In the genomic region with DNA sequence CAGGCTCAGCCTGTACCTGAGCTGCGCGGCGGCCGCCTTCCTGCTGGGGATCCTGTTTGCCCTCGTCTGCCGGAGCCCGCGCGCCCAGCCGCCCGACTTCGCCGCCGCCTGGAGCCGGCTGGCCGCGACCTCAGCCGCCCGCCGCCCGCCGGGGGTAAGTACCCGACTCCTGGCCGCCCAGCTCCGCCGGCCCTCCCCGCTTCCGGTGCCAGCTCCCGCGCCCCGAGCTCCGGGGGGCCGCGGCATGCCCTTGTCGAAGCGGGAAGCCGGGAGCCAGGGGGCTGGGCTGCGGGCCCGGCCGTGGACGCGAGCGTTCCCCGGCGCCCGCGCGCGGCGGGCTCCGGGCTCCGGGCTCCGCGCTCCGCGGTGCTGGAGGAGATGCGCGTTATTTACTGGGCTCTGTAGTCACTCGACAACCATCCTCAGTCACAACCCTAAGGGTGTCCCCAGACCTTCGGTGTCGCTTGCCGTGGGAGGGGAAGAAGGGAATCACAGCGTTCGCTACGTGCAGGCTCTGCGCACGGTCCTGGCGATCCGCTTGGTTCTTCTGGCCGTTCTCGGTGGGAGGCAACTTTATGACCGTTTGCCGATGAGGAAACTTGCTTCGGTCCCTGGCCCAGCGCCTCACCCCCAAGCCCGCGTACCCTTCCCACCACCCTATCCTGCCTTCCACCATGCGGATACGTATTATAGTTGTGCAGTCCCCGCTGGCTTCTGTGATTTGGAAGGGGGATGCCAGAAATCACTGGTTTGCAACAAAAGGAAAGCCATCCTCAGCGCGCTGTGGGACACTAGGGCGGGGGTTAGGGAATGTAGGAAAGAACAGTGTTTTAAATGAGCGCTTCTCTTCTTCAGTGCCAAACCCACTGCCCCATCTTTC, we compare ENCODE assay signal across 8 cellular contexts. TPM values are rescaled to one million over a fixed set of nuclear protein-coding genes. Genes with fewer than 3 reads are reported as not detected.
DNase-seq lines count a peak whose midpoint lies in the region; ATAC-seq and TF ChIP-seq lines count a peak whose summit lies in the region.

No MANE protein-coding gene starts in this region.

- 0 to 1% (median 1%) methylated on average over 45 to 84 of the region's 84 CpGs for WGBS in ovary, 3 donors
- WGBS in aorta, 2 donors = 1% methylated on average over 74 to 84 of the region's 84 CpGs

- no peaks in the 10 kb centered on the region for H3K27me3 Mint-ChIP-seq in activated naive CD8-positive, alpha-beta T cell treated with anti-CD3 and anti-CD28 coated beads for 36 hours

- H3K36me3 Mint-ChIP-seq in activated naive CD8-positive, alpha-beta T cell treated with anti-CD3 and anti-CD28 coated beads for 36 hours = peaks cover 2% of the 10 kb centered on the region

- ATAC-seq in HG02938 (IDR thresholded peaks at IDR 0.05; ENCODE audit: unreplicated experiment) (peak; percentile 23), Right ventricle myocardium inferior (peak; percentile 33), aorta (ENCODE audit: low FRiP score) (peak; percentile 61)

- TF ChIP-seq POLR2A in ovary (IDR thresholded peaks at IDR 0.05) = peak; percentile 36

- no peaks in the 10 kb centered on the region for H3K9me3 Mint-ChIP-seq in activated naive CD8-positive, alpha-beta T cell treated with anti-CD3 and anti-CD28 coated beads for 36 hours

- no peaks in the 10 kb centered on the region for H3K4me1 ChIP-seq in ovary (ENCODE audit: insufficient read depth)
- peaks cover 0 to 4% of the 10 kb centered on the region in 2 donors for H3K4me1 ChIP-seq in aorta (ENCODE audit: control insufficient read depth in 1 of 2, insufficient read depth in 2 of 2, low read length in 2 of 2)

- no peak for TF ChIP-seq CTCF in ovary (IDR thresholded peaks at IDR 0.05)

- H3K27me3 ChIP-seq in ovary (no peaks in the 10 kb centered on the region), aorta (ENCODE audit: control insufficient read depth in 1 of 2, insufficient read depth in 2 of 2, low read length in 1 of 2) (no peaks in the 10 kb centered on the region)

- H3K4me1 Mint-ChIP-seq in activated naive CD8-positive, alpha-beta T cell treated with anti-CD3 and anti-CD28 coated beads for 36 hours = peaks cover 27% of the 10 kb centered on the region

- no peak for TF ChIP-seq EP300 in ovary (IDR thresholded peaks at IDR 0.05)

- peak overlapping the region; percentile 69 for H3K27ac Mint-ChIP-seq in activated naive CD8-positive, alpha-beta T cell treated with anti-CD3 and anti-CD28 coated beads for 36 hours

- H3K9me3 ChIP-seq in ovary (no peaks in the 10 kb centered on the region), aorta (ENCODE audit: control insufficient read depth, low read length) (no peaks in the 10 kb centered on the region)

- H3K4me3 ChIP-seq in ovary = peak overlapping the region; percentile 54
- H3K4me3 ChIP-seq in aorta (ENCODE audit: low read length in 2 of 2) = peak overlapping the region; percentile 94 to 96

- H3K4me3 Mint-ChIP-seq in activated naive CD8-positive, alpha-beta T cell treated with anti-CD3 and anti-CD28 coated beads for 36 hours = peak overlapping the region; percentile 84

- intact Hi-C loops in Right ventricle myocardium inferior (cut with DNase I) (loop anchor here (2.0 to 10.0 kb wide), 3 partner anchors 47 to 384 kb away; a partner anchor contains a TSS), ovary (cut with DNase I) (loop anchor here in 1 of 4 donors (10.0 kb wide), 1 partner anchor 184 kb away; a partner anchor contains a TSS), aorta (cut with DNase I) (loop anchor here (2.0 to 10.0 kb wide), 2 partner anchors 186 to 384 kb away; a partner anchor contains a TSS)

- H3K36me3 ChIP-seq in ovary = no peaks in the 10 kb centered on the region
- H3K36me3 ChIP-seq in aorta (ENCODE audit: control insufficient read depth in 1 of 2, insufficient read depth in 2 of 2, low read length in 1 of 2) = no peaks in the 10 kb centered on the region

- H3K27ac ChIP-seq in ovary (peak overlapping the region; percentile 96 to 99), aorta (ENCODE audit: low read depth in 1 of 2, low read length in 2 of 2) (peak overlapping the region; percentile 90 to 96)

- DNase-seq in NK-92 treated with Interleukin-12 subunit alpha and Interleukin-12 subunit beta, amount 100 ng/mL, for 24 hours (lab: John Stamatoyannopoulos, UW) = peak; percentile 17
- DNase-seq in NK-92 (lab: John Stamatoyannopoulos, UW; ENCODE audit: unreplicated experiment) (no peak), RPMI7951 (ENCODE audit: low read depth) (peak; percentile 61), Right ventricle myocardium inferior (ENCODE audit: missing footprints) (peak; percentile 78), ovary (peak; percentile 53 to 71 (median 70)), aorta (peak; percentile 77 to 87)
- peak; percentile 59 for DNase-seq in activated naive CD8-positive, alpha-beta T cell treated with anti-CD3 and anti-CD28 coated beads for 36 hours

RNA-seq across cellular contexts. Expression of a gene that starts 0.9 kb away (rescaled TPM):
- 16.1 and 18.3 TPM in 2 replicates for total RNA-seq in RPMI7951 (2014; rRNA removed; shearing (Covaris generic))
- total RNA-seq in activated naive CD8-positive, alpha-beta T cell treated with anti-CD3 and anti-CD28 coated beads for 36 hours = 10 to 100 TPM; 12.4 to 14.3 TPM
- total RNA-seq in Right ventricle myocardium inferior (10.9 TPM), ovary (10 to 100 TPM; 14.1 to 28.4 (median 19.8) TPM), aorta (10 to 100 TPM; 36.2 to 44.7 TPM)
- polyA plus RNA-seq in ovary (10 to 100 TPM in 1 of 2 donors, 1 to 10 TPM in 1; 7.9 to 11.6 TPM), aorta (10 to 100 TPM in 1 of 2 donors, 1 to 10 TPM in 1; 8.6 to 12.7 TPM)

RNA-seq across cellular contexts. Expression of a gene that starts 6.5 kb away (rescaled TPM):
- total RNA-seq in RPMI7951 (2014; rRNA removed; shearing (Covaris generic)) = 23.7 and 28.1 TPM in 2 replicates
- total RNA-seq in activated naive CD8-positive, alpha-beta T cell treated with anti-CD3 and anti-CD28 coated beads for 36 hours = 10 to 100 TPM; 49.2 to 49.3 TPM
- total RNA-seq in Right ventricle myocardium inferior (11.3 TPM), ovary (10 to 100 TPM; 28.8 to 57.6 (median 46.7) TPM), aorta (10 to 100 TPM; 49.8 to 58.4 TPM)
- polyA plus RNA-seq in ovary (10 to 100 TPM; 14.1 to 29.5 TPM), aorta (10 to 100 TPM; 16.6 to 24.0 TPM)
